ENCODE assay signal across 27 cellular contexts in the genomic region with DNA sequence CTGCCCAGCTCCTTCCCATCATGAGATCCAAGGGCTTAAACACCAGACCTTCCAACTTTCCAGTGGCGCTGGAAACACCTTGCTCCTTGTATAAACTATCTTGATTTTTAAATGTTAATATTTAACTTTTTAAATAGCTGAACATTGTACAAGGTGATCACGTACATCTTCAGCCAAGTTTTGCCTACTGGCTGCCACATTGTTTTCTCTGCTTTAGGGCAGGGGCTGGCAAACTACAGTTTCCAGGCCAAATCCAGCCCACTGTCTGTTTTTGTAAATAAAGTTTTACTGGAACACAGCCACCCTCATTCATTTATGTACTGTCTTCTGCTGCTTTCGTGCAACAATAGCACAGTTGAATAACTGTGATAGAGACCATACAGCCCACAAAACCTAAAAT.
"Had no signal": no experiment of that assay in that cellular context is flagged by ENCODE, and none has a peak within 500 bp of the region (broad histone marks: within the 10 kb centered on the region; RNA-seq: fewer than 3 reads in every experiment).

No MANE protein-coding gene starts in this region.

- H2AFZ ChIP-seq: hepatocyte, neural progenitor cell had no signal

- ATAC-seq: left lung; natural killer cell; right cardiac atrium; stimulated activated memory B cell treated with anti-CD40 and anti-IgM and Interleukin-4, amounts not matched to agents 10 μg/mL and 1 μg/mL and 100 μg/mL, for 72 hours; stimulated activated naive CD8-positive, alpha-beta T cell treated with anti-CD3 and anti-CD28 coated beads, Interleukin-15, Interleukin-2, amounts not matched to agents 100 U/mL and 50 U/mL, for 24 hours had no signal

- H3K27me3 ChIP-seq: hepatocyte, left lung, neural progenitor cell, neutrophil, sigmoid colon, stomach, testis, thyroid gland, transverse colon, upper lobe of left lung, vagina had no signal

- H3K27ac ChIP-seq: hepatocyte, left lung, neural progenitor cell, neutrophil, sigmoid colon, stomach, testis, thyroid gland, transverse colon, upper lobe of left lung, vagina had no signal

- H3K4me2 ChIP-seq: hepatocyte, neural progenitor cell, smooth muscle cell had no signal

- H3K36me3 ChIP-seq: left lung, neural progenitor cell, neutrophil, sigmoid colon, stomach, thyroid gland, transverse colon, upper lobe of left lung, vagina had no signal

- DNase-seq: islet precursor cell; left lung; mesendoderm; naive B cell; natural killer cell; nephron progenitor cell; occipital lobe; retina; right cardiac atrium; sigmoid colon; stimulated activated CD4-positive, alpha-beta T cell treated with anti-CD3 and anti-CD28 coated beads, Interleukin-1b, Interleukin-23, amount 100 ng/mL, for 48 hours; stimulated activated CD4-positive, alpha-beta T cell treated with anti-CD3 and anti-CD28 coated beads, Interleukin-2, amount 100 ng/mL, for 48 hours; stimulated activated CD4-positive, alpha-beta T cell treated with anti-CD3 and anti-CD28 coated beads, Interleukin-4, amount 100 ng/mL, for 4 hours; stimulated activated CD8-positive, alpha-beta memory T cell treated with anti-CD3 and anti-CD28 coated beads, Interleukin-4, amount 100 ng/mL, for 48 hours; stimulated activated naive CD8-positive, alpha-beta T cell treated with anti-CD3 and anti-CD28 coated beads, Interleukin-15, Interleukin-2, amounts not matched to agents 100 U/mL and 50 U/mL, for 24 hours; stomach; testis; thyroid gland; transverse colon; upper lobe of left lung had no signal

- H3K4me1 ChIP-seq: left lung, neural progenitor cell, sigmoid colon, stomach, testis, thyroid gland, transverse colon, upper lobe of left lung, vagina had no signal

- H3K9ac ChIP-seq: neural progenitor cell had no signal

- H3K9me3 ChIP-seq: neutrophil, testis, thyroid gland, upper lobe of left lung, vagina had no signal

- H3K4me3 ChIP-seq: hepatocyte, left lung, lung, neural progenitor cell, sigmoid colon, smooth muscle cell, stomach, testis, thyroid gland, transverse colon, upper lobe of left lung, vagina had no signal

- H3K79me2 ChIP-seq: hepatocyte had no signal
